21 cellular contexts compared by ENCODE assay signal in genomic region chr7:2905500-2905899, GRCh38.
"Had no signal": no experiment of that assay in that cellular context is flagged by ENCODE, and none has a peak within 500 bp of the region (broad histone marks: within the 10 kb centered on the region; RNA-seq: fewer than 3 reads in every experiment).

No MANE protein-coding gene starts in this region.

- H3K27me3 ChIP-seq: foreskin keratinocyte, neutrophil, spleen, tibial nerve, uterus had no signal

- H3K27me3 Mint-ChIP-seq: activated CD4-positive, alpha-beta T cell treated with anti-CD3 and anti-CD28 coated beads, Interleukin-2, amount 10 ng/mL, durations not matched to agents 24 days and 14 days; activated naive CD8-positive, alpha-beta T cell treated with anti-CD3 and anti-CD28 coated beads, Interleukin-2, amount 50 U/mL, for 24 hours had no signal

- H3K4me1 ChIP-seq: foreskin keratinocyte, tibial nerve, uterus had no signal

- H3K4me3 Mint-ChIP-seq: activated CD4-positive, alpha-beta T cell treated with anti-CD3 and anti-CD28 coated beads, Interleukin-2, amount 10 ng/mL, durations not matched to agents 24 days and 14 days; activated naive CD8-positive, alpha-beta T cell treated with anti-CD3 and anti-CD28 coated beads, Interleukin-2, amount 50 U/mL, for 24 hours; activated T-cell treated with anti-CD3 and anti-CD28 coated beads, Interleukin-2, amount 50 U/mL, for 72 hours; brain; mesothelial cell of epicardium had no signal

- ATAC-seq: activated naive CD8-positive, alpha-beta T cell treated with anti-CD3 and anti-CD28 coated beads, Interleukin-2, amount 50 U/mL, for 24 hours; activated T-cell treated with anti-CD3 and anti-CD28 coated beads, Interleukin-2, amount 50 U/mL, for 72 hours; foreskin keratinocyte; left lobe of liver had no signal

- H3K4me3 ChIP-seq: dorsolateral prefrontal cortex, lung, spleen, tibial nerve, uterus had no signal

- H3K9me3 Mint-ChIP-seq: activated CD4-positive, alpha-beta T cell treated with anti-CD3 and anti-CD28 coated beads, Interleukin-2, amount 10 ng/mL, durations not matched to agents 24 days and 14 days; activated naive CD8-positive, alpha-beta T cell treated with anti-CD3 and anti-CD28 coated beads, Interleukin-2, amount 50 U/mL, for 24 hours; activated T-cell treated with anti-CD3 and anti-CD28 coated beads, Interleukin-2, amount 50 U/mL, for 72 hours had no signal

- H3K9me3 ChIP-seq: neutrophil, SK-N-SH, uterus had no signal

- H3K27ac Mint-ChIP-seq: activated CD4-positive, alpha-beta T cell treated with anti-CD3 and anti-CD28 coated beads, Interleukin-2, amount 10 ng/mL, durations not matched to agents 24 days and 14 days; activated naive CD8-positive, alpha-beta T cell treated with anti-CD3 and anti-CD28 coated beads, Interleukin-2, amount 50 U/mL, for 24 hours; mesothelial cell of epicardium had no signal

- H3K27ac ChIP-seq: dorsolateral prefrontal cortex, foreskin keratinocyte, neutrophil, spleen, tibial nerve, uterus had no signal

- DNase-seq: activated CD4-positive, alpha-beta T cell treated with anti-CD3 and anti-CD28 coated beads, Interleukin-2, amount 10 ng/mL, durations not matched to agents 24 days and 14 days; activated CD8-positive, alpha-beta memory T cell treated with anti-CD3 and anti-CD28 coated beads, Interleukin-2, amount 50 U/mL, for 4 hours; activated naive CD8-positive, alpha-beta T cell treated with anti-CD3 and anti-CD28 coated beads, Interleukin-2, amount 50 U/mL, for 24 hours; activated T-cell treated with anti-CD3 and anti-CD28 coated beads, Interleukin-2, amount 50 U/mL, for 72 hours; anterior cingulate cortex; caudate nucleus; dorsolateral prefrontal cortex; foreskin keratinocyte; hypothalamus; SK-N-SH; spleen; stimulated activated CD4-positive, alpha-beta T cell treated with anti-CD3 and anti-CD28 coated beads, Interleukin-4, amount 100 ng/mL, for 4 hours; stimulated activated naive CD4-positive, alpha-beta T cell treated with Interleukin-2 at 50 U/mL for 16 hours; T-helper 9 cell; uterus had no signal

- H3K36me3 Mint-ChIP-seq: brain, mesothelial cell of epicardium had no signal

- H3K36me3 ChIP-seq: neutrophil, tibial nerve, uterus had no signal

- H3K4me1 Mint-ChIP-seq: mesothelial cell of epicardium had no signal
